Comparison of ENCODE assay signal across 29 cellular contexts in genomic region chr9:26219961-26220360, GRCh38.
DNase-seq lines count a peak whose midpoint lies in the region; ATAC-seq, FAIRE-seq and TF ChIP-seq lines count a peak whose summit lies in the region.
"Had no signal": no experiment of that assay in that cellular context is flagged by ENCODE, and none has a peak within 500 bp of the region (broad histone marks: within the 10 kb centered on the region; RNA-seq: fewer than 3 reads in every experiment).

No MANE protein-coding gene starts in this region.

- peaks cover 4% of the 10 kb centered on the region for H3K9me3 Mint-ChIP-seq in glutamatergic neuron (ENCODE audit: unreplicated experiment)
- H3K9me3 Mint-ChIP-seq in progenitor cell of endocrine pancreas (ENCODE audit: low read depth) = peaks cover 6% of the 10 kb centered on the region

- FAIRE-seq in A549 (lab: Jason Lieb, UNC) = no peak

- H3K4me3 Mint-ChIP-seq in glutamatergic neuron (ENCODE audit: unreplicated experiment) = no peak overlapping the region
- H3K4me3 Mint-ChIP-seq in progenitor cell of endocrine pancreas (ENCODE audit: low read depth) = no peak overlapping the region
- H3K4me3 Mint-ChIP-seq: activated CD4-positive, alpha-beta memory T cell treated with anti-CD3 and anti-CD28 coated beads for 36 hours; CD4-positive, CD25-positive, alpha-beta regulatory T cell; IgD-negative memory B cell; immature natural killer cell had no signal

- H3K9me3 ChIP-seq in A549 = 0 out of 3 replicates have a peak, but pooled peaks cover 3% of the 10 kb centered on the region
- H3K9me3 ChIP-seq: gastroesophageal sphincter, neutrophil had no signal

- no peak for TF ChIP-seq POLR2A in A549 (IDR thresholded peaks at IDR 0.05; ENCODE audit: low read length)

- DNase-seq in A549 (ENCODE audit: low read depth in 1 of 2, low spot score in 1 of 2) (no peak), RPMI7951 (ENCODE audit: low read depth) (peak; percentile 34), glutamatergic neuron (peak; percentile 34), nucleus accumbens (lab: John Stamatoyannopoulos, UW) (peak in 35 of 56 donors; percentile 1 to 85 (median 45)), progenitor cell of endocrine pancreas (ENCODE audit: low spot score, unreplicated experiment) (no peak), NCI-H187 treated with DMSO at 0.1 percent for 48 hours (lab: John Stamatoyannopoulos, UW) (no peak), activated gamma-delta T cell (lab: John Stamatoyannopoulos, UW) (no peak)
- DNase-seq: activated CD4-positive, alpha-beta memory T cell treated with anti-CD3 and anti-CD28 coated beads for 36 hours; activated CD4-positive, alpha-beta T cell treated with anti-CD3 and anti-CD28 coated beads for 1 hour; activated naive CD4-positive, alpha-beta T cell treated with anti-CD3 and anti-CD28 coated beads, Interleukin-2, amount 50 U/mL, for 16 hours; amniotic stem cell; CD4-positive, CD25-positive, alpha-beta regulatory T cell; DND-41; GF-D8; GM23248; hippocampal formation; immature natural killer cell; NCI-H510A treated with DMSO at 0.1 percent for 48 hours; NK-92 treated with Interleukin-12 subunit alpha and Interleukin-12 subunit beta, amount 100 ng/mL, for 24 hours; PC-9; stimulated activated CD4-positive, alpha-beta T cell treated with anti-CD3 and anti-CD28 coated beads, Interleukin-4, amount 100 ng/mL, for 24 hours; trophoblast cell had no signal

- no peak for TF ChIP-seq CTCF in A549 (IDR thresholded peaks at IDR 0.05)
- no peak for TF ChIP-seq CTCF in glutamatergic neuron (IDR thresholded peaks at IDR 0.05; ENCODE audit: partially characterized antibody, unreplicated experiment)
- no peak for TF ChIP-seq CTCF in progenitor cell of endocrine pancreas (IDR thresholded peaks at IDR 0.05; ENCODE audit: unreplicated experiment)

- WGBS in A549 (ENCODE audit: missing lambda C conversion rate) = 35% methylated on average over 9 of the region's 9 CpGs

- TF ChIP-seq EP300 in A549 (IDR thresholded peaks at IDR 0.05) = no peak

- no peak for ATAC-seq in A549
- ATAC-seq in HG03108 (IDR thresholded peaks at IDR 0.05; ENCODE audit: unreplicated experiment) = no peak
- ATAC-seq: gastroesophageal sphincter, left lobe of liver, Right ventricle myocardium inferior had no signal

- no peak for TF ChIP-seq RAD21 in A549 (conservative IDR thresholded peaks at IDR 0.05 in 1 of 2, IDR thresholded peaks at IDR 0.05 in 1 of 2)

- POLR2A ChIA-PET in A549 (lab: Yijun Ruan, JAX) = no interaction called here

- H3K4me2 ChIP-seq in A549 = peak overlapping the region; percentile 18; the same call in 2 of the 3 replicates
- H3K4me2 ChIP-seq: PC-9 had no signal

- CTCF ChIA-PET in A549 (lab: Yijun Ruan, JAX) = no interaction called here

- H3K4me1 ChIP-seq in A549 = no peaks in the 10 kb centered on the region; the same call in 2 of the 3 replicates

- H3K27ac Mint-ChIP-seq in glutamatergic neuron (ENCODE audit: unreplicated experiment) = no peak overlapping the region
- no peak overlapping the region for H3K27ac Mint-ChIP-seq in progenitor cell of endocrine pancreas
- H3K27ac Mint-ChIP-seq: activated CD4-positive, alpha-beta memory T cell treated with anti-CD3 and anti-CD28 coated beads for 36 hours; CD4-positive, CD25-positive, alpha-beta regulatory T cell; IgD-negative memory B cell; immature natural killer cell had no signal

- H3K36me3 Mint-ChIP-seq in glutamatergic neuron (ENCODE audit: unreplicated experiment) (no peaks in the 10 kb centered on the region), progenitor cell of endocrine pancreas (ENCODE audit: insufficient read depth) (no peaks in the 10 kb centered on the region)
- H3K36me3 Mint-ChIP-seq: activated CD4-positive, alpha-beta memory T cell treated with anti-CD3 and anti-CD28 coated beads for 36 hours; CD4-positive, CD25-positive, alpha-beta regulatory T cell; IgD-negative memory B cell had no signal

- no peak overlapping the region for H3K4me3 ChIP-seq in A549
- H3K4me3 ChIP-seq: gastroesophageal sphincter, GM23248, PC-9 had no signal

- H3K4me1 Mint-ChIP-seq in glutamatergic neuron (ENCODE audit: low read depth, unreplicated experiment) (peaks cover 5% of the 10 kb centered on the region), progenitor cell of endocrine pancreas (ENCODE audit: low read depth) (peaks cover 4% of the 10 kb centered on the region)
- H3K4me1 Mint-ChIP-seq: CD4-positive, CD25-positive, alpha-beta regulatory T cell; immature natural killer cell had no signal

- H3K27me3 Mint-ChIP-seq in glutamatergic neuron (ENCODE audit: unreplicated experiment) (no peaks in the 10 kb centered on the region), progenitor cell of endocrine pancreas (peaks cover 7% of the 10 kb centered on the region)
- H3K27me3 Mint-ChIP-seq: activated CD4-positive, alpha-beta memory T cell treated with anti-CD3 and anti-CD28 coated beads for 36 hours; CD4-positive, CD25-positive, alpha-beta regulatory T cell; IgD-negative memory B cell had no signal

- no peak overlapping the region for H3K27ac ChIP-seq in A549
- H3K27ac ChIP-seq: 22Rv1, gastroesophageal sphincter, GM23248, neutrophil, PC-9 had no signal

TF ChIP-seq in A549, 52 proteins besides CTCF, POLR2A, EP300 and RAD21:
- TF ChIP-seq GATA3 (IDR thresholded peaks at IDR 0.05; ENCODE audit: borderline replicate concordance) = no peak

Comparison
In these comparisons a context has a peak if more than half of its experiments do, and no peak if none do; other contexts are left out.
1. DNase-seq: peak in RPMI7951 (single experiment), glutamatergic neuron (single experiment) and nucleus accumbens (35 of 56); none in A549 (0 of 2), progenitor cell of endocrine pancreas (single experiment), NCI-H187 treated with DMSO at 0.1 percent for 48 hours (single experiment) and activated gamma-delta T cell (single experiment).